Comparison of ENCODE assay signal across 8 cellular contexts in the genomic region with DNA sequence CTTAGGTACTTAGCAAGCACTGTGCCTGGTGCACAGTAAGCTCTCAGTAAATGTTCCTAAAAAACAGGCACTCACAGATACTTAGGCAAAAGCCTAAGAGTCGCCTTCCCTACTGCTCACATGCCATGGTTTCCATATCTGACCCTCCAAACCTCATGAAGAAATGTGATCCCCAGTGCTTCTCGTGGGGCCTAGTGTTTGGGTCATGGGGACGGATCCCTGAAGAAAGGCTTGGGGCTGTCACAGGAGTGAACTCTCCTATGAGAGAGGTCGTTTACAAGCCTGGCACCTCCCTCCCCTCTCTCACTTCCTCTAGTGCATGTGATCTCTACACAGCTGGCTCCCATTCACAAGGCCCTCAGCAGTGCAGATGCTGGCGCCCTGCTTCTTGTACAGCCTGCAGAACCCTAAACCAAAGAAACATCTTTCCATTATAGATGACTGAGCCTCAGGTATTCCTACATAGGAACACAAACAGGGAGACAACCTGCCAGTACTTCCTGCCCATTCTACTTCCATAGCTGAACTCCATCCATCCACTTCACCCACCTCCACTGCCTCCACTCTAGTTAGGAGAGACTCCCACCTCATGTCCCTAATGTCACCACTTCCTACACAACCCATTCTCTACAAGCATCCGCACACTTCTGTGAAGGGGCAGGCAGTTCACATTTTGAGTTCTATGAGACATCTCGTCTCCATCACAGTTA.
A peak's percentile ranks its signal among the peaks of the same experiment; 100 is the strongest.
DNase-seq lines count a peak whose midpoint lies in the region; ATAC-seq and TF ChIP-seq lines count a peak whose summit lies in the region.

No MANE protein-coding gene starts in this region.

- H3K4me3 ChIP-seq in GM06990 (replicated peaks; ENCODE audit: low read depth, low read length) (peak overlapping the region; percentile 94), HAP-1 (no peak overlapping the region)

- DNase-seq in GM06990 (ENCODE audit: extremely low read depth, insufficient read length) (no peak), cerebellar cortex (ENCODE audit: low spot score) (no peak), HAP-1 (ENCODE audit: low spot score in 2 of 2) (no peak), activated gamma-delta T cell (lab: John Stamatoyannopoulos, UW) (no peak)

- H3K36me3 ChIP-seq in GM06990 (ENCODE audit: control insufficient read depth, insufficient read depth, low read length) (peaks cover 1% of the 10 kb centered on the region; the same call in 1 of the 2 replicates), HAP-1 (replicated peaks) (peaks cover 17% of the 10 kb centered on the region)

- H3K4me3 Mint-ChIP-seq in activated naive CD8-positive, alpha-beta T cell = peak overlapping the region; percentile 79
- H3K4me3 Mint-ChIP-seq in nephron = peak overlapping the region; percentile 54 to 79 (median 78)

- peak; percentile 53 for ATAC-seq in GM19351 (IDR thresholded peaks at IDR 0.05; ENCODE audit: unreplicated experiment)
- peak; percentile 57 for ATAC-seq in HG03280 (IDR thresholded peaks at IDR 0.05; ENCODE audit: unreplicated experiment)

- peaks cover 61% of the 10 kb centered on the region for H3K4me1 Mint-ChIP-seq in activated naive CD8-positive, alpha-beta T cell (ENCODE audit: low read depth)
- H3K4me1 Mint-ChIP-seq in nephron = peaks cover 55% of the 10 kb centered on the region

- no peaks in the 10 kb centered on the region for H3K9me3 ChIP-seq in HAP-1

- H3K9me3 Mint-ChIP-seq in activated naive CD8-positive, alpha-beta T cell (ENCODE audit: low read depth) = no peaks in the 10 kb centered on the region
- H3K9me3 Mint-ChIP-seq in nephron = no peaks in the 10 kb centered on the region

- peak overlapping the region; percentile 18 for H3K27ac Mint-ChIP-seq in activated naive CD8-positive, alpha-beta T cell
- H3K27ac Mint-ChIP-seq in nephron = peak overlapping the region; percentile 11 to 42 (median 34)

- no peaks in the 10 kb centered on the region for H3K4me1 ChIP-seq in HAP-1

- in situ Hi-C loops in HAP-1 (cut with MboI; ENCODE audit: low sequenced_read_pairs) = no loop called here

- H3K27me3 ChIP-seq in GM06990 (replicated peaks; ENCODE audit: control insufficient read depth, insufficient read depth, low read length) = no peaks in the 10 kb centered on the region
- H3K27me3 ChIP-seq in HAP-1 (ENCODE audit: low read depth) = no peaks in the 10 kb centered on the region

- H3K27me3 Mint-ChIP-seq in activated naive CD8-positive, alpha-beta T cell = no peaks in the 10 kb centered on the region
- H3K27me3 Mint-ChIP-seq in nephron (ENCODE audit: low read depth) = no peaks in the 10 kb centered on the region

- H3K36me3 Mint-ChIP-seq in activated naive CD8-positive, alpha-beta T cell = peaks cover 3% of the 10 kb centered on the region
- peaks cover 17% of the 10 kb centered on the region for H3K36me3 Mint-ChIP-seq in nephron (ENCODE audit: low read depth)

- no peak for TF ChIP-seq CTCF in GM06990 (IDR thresholded peaks at IDR 0.05; ENCODE audit: insufficient read depth, low read length, poor library complexity, severe bottlenecking)
- no peak for TF ChIP-seq CTCF in nephron (IDR thresholded peaks at IDR 0.05; ENCODE audit: unreplicated experiment in 3 of 3)
